In genomic region chr9:4740623-4741364, GRCh38 we compare ENCODE assay signal across 1 cellular context.
TF ChIP-seq lines count a peak whose summit lies in the region.

Gene AK3, minus strand, starts transcription at chr9:4741202. Its CDS starts 115 bp downstream, at chr9:4741087.

TF ChIP-seq in GM12878, 131 proteins besides CTCF, POLR2A, EP300 and RAD21 (continued from another document and continues in another):
- no peak; the same call in 1 of the 2 replicates for TF ChIP-seq PKNOX1 (IDR thresholded peaks at IDR 0.05)
- TF ChIP-seq KLF5 (IDR thresholded peaks at IDR 0.05; ENCODE audit: partially characterized antibody) = peak; percentile 79
- TF ChIP-seq ATF3 (IDR thresholded peaks at IDR 0.05; ENCODE audit: borderline replicate concordance, extremely low read depth, low read depth, low read length) = no peak
- peak; percentile 16; the same call in 1 of the 2 replicates for TF ChIP-seq RFX5 (IDR thresholded peaks at IDR 0.05; ENCODE audit: low read depth, low read length)
- TF ChIP-seq CHD2 (IDR thresholded peaks at IDR 0.05; ENCODE audit: borderline replicate concordance, low read depth, low read length) = no peak
- peak; percentile 58; the same call in 1 of the 2 replicates for TF ChIP-seq SMAD5 (IDR thresholded peaks at IDR 0.05; ENCODE audit: low read depth)
- TF ChIP-seq ATF7 (IDR thresholded peaks at IDR 0.05; ENCODE audit: low read depth) = no peak
- TF ChIP-seq NFXL1 (IDR thresholded peaks at IDR 0.05; ENCODE audit: borderline replicate concordance) = no peak
- TF ChIP-seq PAX5 (IDR thresholded peaks at IDR 0.05; ENCODE audit: borderline replicate concordance, low read depth, low read length) = peak; percentile 78; the same call in 1 of the 2 replicates
- peak; percentile 42; the same call in 1 of the 2 replicates for TF ChIP-seq STAT1 (conservative IDR thresholded peaks at IDR 0.05)
- no peak for TF ChIP-seq CREM (IDR thresholded peaks at IDR 0.05; ENCODE audit: low read depth)
- no peak for TF ChIP-seq RAD51 (IDR thresholded peaks at IDR 0.05)
- TF ChIP-seq ZNF592 (IDR thresholded peaks at IDR 0.05) = no peak
- no peak for TF ChIP-seq KAT2A (conservative IDR thresholded peaks at IDR 0.05; ENCODE audit: control insufficient read depth, low read depth, low read length)
- TF ChIP-seq IKZF1 (conservative IDR thresholded peaks at IDR 0.05) = peak; percentile 83
- no peak for TF ChIP-seq ESRRA (IDR thresholded peaks at IDR 0.05; ENCODE audit: low read length)
- TF ChIP-seq RUNX3 (IDR thresholded peaks at IDR 0.05; ENCODE audit: low read length) = peak; percentile 78
- no peak for TF ChIP-seq GABPA (IDR thresholded peaks at IDR 0.05; ENCODE audit: low read depth)
- TF ChIP-seq LARP7 (IDR thresholded peaks at IDR 0.05) = peak; percentile 92
- no peak for TF ChIP-seq BCL11A (IDR thresholded peaks at IDR 0.05; ENCODE audit: low read depth, low read length)
- TF ChIP-seq TBL1XR1 (IDR thresholded peaks at IDR 0.05; ENCODE audit: low read depth, low read length) = 0 out of 2 replicates have a peak, but pooled peaks have one; percentile 16
- no peak for TF ChIP-seq MEF2A (IDR thresholded peaks at IDR 0.05; ENCODE audit: insufficient read depth, low read depth, low read length)
- no peak for TF ChIP-seq CEBPZ (IDR thresholded peaks at IDR 0.05; ENCODE audit: low read depth, low read length)
- TF ChIP-seq JUND (IDR thresholded peaks at IDR 0.05; ENCODE audit: low read depth, low read length) = no peak
- peak; percentile 88 for TF ChIP-seq POLR2AphosphoS5 (IDR thresholded peaks at IDR 0.05; ENCODE audit: low read length)
- peak; percentile 16 to 52; a peak in 2 of 4 replicates for TF ChIP-seq BHLHE40 (IDR thresholded peaks at IDR 0.05; ENCODE audit: borderline replicate concordance in 1 of 2, low read depth in 2 of 2, low read length in 1 of 2)
- TF ChIP-seq ZSCAN29 (IDR thresholded peaks at IDR 0.05) = no peak
- no peak for TF ChIP-seq FOS (IDR thresholded peaks at IDR 0.05; ENCODE audit: borderline replicate concordance, extremely low read depth, insufficient read length)
- no peak; the same call in 1 of the 2 replicates for TF ChIP-seq ZNF217 (IDR thresholded peaks at IDR 0.05)
- no peak for TF ChIP-seq SIN3A (IDR thresholded peaks at IDR 0.05; ENCODE audit: low read depth, low read length)
- TF ChIP-seq NFYA (IDR thresholded peaks at IDR 0.05; ENCODE audit: borderline replicate concordance, low read depth, low read length) = no peak
- no peak for TF ChIP-seq NR2C2 (IDR thresholded peaks at IDR 0.05; ENCODE audit: borderline replicate concordance, control insufficient read depth, insufficient read length, low read depth)
- peak; percentile 40; the same call in 1 of the 2 replicates for TF ChIP-seq CBFB (IDR thresholded peaks at IDR 0.05; ENCODE audit: low read depth)
- TF ChIP-seq RCOR1 (conservative IDR thresholded peaks at IDR 0.05; ENCODE audit: low read depth, low read length) = no peak
- no peak for TF ChIP-seq SREBF1 (IDR thresholded peaks at IDR 0.05; ENCODE audit: low read length)
- TF ChIP-seq MYB (IDR thresholded peaks at IDR 0.05; ENCODE audit: borderline replicate concordance, low read depth, low read length) = no peak
- peak; percentile 82 for TF ChIP-seq TAF1 (IDR thresholded peaks at IDR 0.05; ENCODE audit: borderline replicate concordance, low read depth, low read length)
- no peak for TF ChIP-seq TARDBP (IDR thresholded peaks at IDR 0.05; ENCODE audit: borderline replicate concordance)
- TF ChIP-seq TCF3 (IDR thresholded peaks at IDR 0.05; ENCODE audit: borderline replicate concordance, insufficient read depth, low read depth, low read length) = no peak
- no peak for TF ChIP-seq WRNIP1 (IDR thresholded peaks at IDR 0.05; ENCODE audit: borderline replicate concordance, low read depth, low read length)
- no peak for TF ChIP-seq ATF2 (IDR thresholded peaks at IDR 0.05; ENCODE audit: low read length)
- TF ChIP-seq MLLT1 (IDR thresholded peaks at IDR 0.05) = no peak
- TF ChIP-seq E4F1 (IDR thresholded peaks at IDR 0.05; ENCODE audit: borderline replicate concordance, partially characterized antibody) = peak; percentile 30
- TF ChIP-seq ASH2L (IDR thresholded peaks at IDR 0.05; ENCODE audit: borderline replicate concordance, low read depth) = no peak
- peak; percentile 85 for TF ChIP-seq NR2F1 (conservative IDR thresholded peaks at IDR 0.05)
- no peak for TF ChIP-seq JUNB (IDR thresholded peaks at IDR 0.05)
- TF ChIP-seq REST (IDR thresholded peaks at IDR 0.05; ENCODE audit: low read depth, low read length) = 0 out of 2 replicates have a peak, but pooled peaks have one; percentile 25
- peak in 1 of 2 experiments; percentile 45; a peak in 1 of 3 replicates for TF ChIP-seq EGR1 (IDR thresholded peaks at IDR 0.05; ENCODE audit: borderline replicate concordance in 1 of 2, low read depth in 2 of 2, low read length in 2 of 2)
- TF ChIP-seq FOXK2 (IDR thresholded peaks at IDR 0.05) = no peak
